In the genomic region with DNA sequence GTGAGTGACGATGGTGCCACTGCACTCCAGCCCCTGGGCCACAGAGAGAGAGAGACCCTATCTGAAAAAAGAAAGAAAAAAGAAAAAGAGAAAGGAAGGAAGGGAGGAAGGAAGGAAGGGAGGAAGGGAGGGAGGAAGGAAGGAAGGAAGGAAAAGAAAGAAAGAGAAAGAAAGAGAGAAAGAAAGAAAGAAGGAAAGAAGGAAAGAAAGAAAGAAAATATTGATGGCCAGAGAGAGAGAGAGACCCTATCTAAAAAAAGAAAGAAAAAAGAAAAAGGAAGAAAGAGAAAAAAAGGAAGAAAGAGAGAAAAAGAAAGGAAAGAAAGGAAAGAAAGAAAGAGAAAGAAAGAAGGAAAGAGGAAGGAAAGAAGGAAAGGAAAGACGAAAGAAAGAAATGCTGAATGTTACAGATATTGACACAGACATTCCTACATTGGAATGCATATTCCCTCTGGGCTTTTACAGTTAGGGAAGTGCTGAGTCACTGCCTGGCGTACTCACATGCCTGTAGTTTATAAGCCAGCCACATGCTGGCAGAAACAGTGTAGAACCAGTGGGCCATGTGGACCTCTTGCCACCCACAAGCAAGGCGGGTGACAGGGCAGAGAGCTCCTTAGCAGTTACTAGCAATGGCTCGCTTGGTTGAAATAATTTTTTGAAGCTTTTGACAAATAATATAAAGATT, we compare ENCODE assay signal across 8 cellular contexts. TPM values are rescaled to one million over a fixed set of nuclear protein-coding genes. Genes with fewer than 3 reads are reported as not detected.
DNase-seq lines count a peak whose midpoint lies in the region; ATAC-seq and TF ChIP-seq lines count a peak whose summit lies in the region.

No MANE protein-coding gene starts in this region.

- H3K4me2 ChIP-seq in mesenchymal stem cell (ENCODE audit: low read length, poor library complexity, severe bottlenecking), result no peak overlapping the region

- no peak overlapping the region for H2BK15ac ChIP-seq in mesenchymal stem cell (ENCODE audit: low read depth, poor library complexity, severe bottlenecking)

- no peaks in the 10 kb centered on the region for H3K36me3 ChIP-seq in mesenchymal stem cell (ENCODE audit: control insufficient read depth in 1 of 2, insufficient read depth in 2 of 2, low read depth in 1 of 2, low read length in 2 of 2)

- no peaks in the 10 kb centered on the region for H3K79me1 ChIP-seq in mesenchymal stem cell (replicated peaks; ENCODE audit: low read length, poor library complexity, severe bottlenecking)

- WGBS in mesenchymal stem cell, result 28% methylated on average over 5 of the region's 5 CpGs

- no peak for ATAC-seq in HG03280 (IDR thresholded peaks at IDR 0.05; ENCODE audit: unreplicated experiment)

- peaks cover 13% of the 10 kb centered on the region for H3K9me3 ChIP-seq in mesenchymal stem cell (ENCODE audit: control insufficient read depth, low read length)

- peak overlapping the region; percentile 55 to 92 for H3K18ac ChIP-seq in mesenchymal stem cell (ENCODE audit: low read depth in 1 of 2, low read length in 2 of 2)

- peak overlapping the region; percentile 68 for H4K91ac ChIP-seq in mesenchymal stem cell (ENCODE audit: low read length)

- peak overlapping the region; percentile 87 for H2BK120ac ChIP-seq in mesenchymal stem cell (ENCODE audit: low read depth, low read length)

- no peak overlapping the region for H3K14ac ChIP-seq in mesenchymal stem cell (ENCODE audit: low read length in 2 of 2)

- H2BK5ac ChIP-seq in mesenchymal stem cell (ENCODE audit: low read depth, low read length, poor library complexity, severe bottlenecking), result peak overlapping the region; percentile 31

- peak overlapping the region; percentile 82 for H4K8ac ChIP-seq in mesenchymal stem cell (ENCODE audit: low read length)

- H3K27me3 ChIP-seq in mesenchymal stem cell (ENCODE audit: control insufficient read depth in 1 of 2, insufficient read depth in 1 of 2, low read length in 2 of 2), result no peaks in the 10 kb centered on the region

- H3K4ac ChIP-seq in mesenchymal stem cell (ENCODE audit: low read depth in 1 of 2, low read length in 2 of 2), result peak overlapping the region in 1 of 2 experiments; percentile 80

- no peak overlapping the region for H3K4me3 ChIP-seq in coronary artery
- peak overlapping the region in 1 of 2 experiments; percentile 41 for H3K4me3 ChIP-seq in mesenchymal stem cell (ENCODE audit: insufficient read depth in 1 of 2, low read depth in 1 of 2, low read length in 2 of 2)

- H2AK5ac ChIP-seq in mesenchymal stem cell (ENCODE audit: low read length, severe bottlenecking), result peak overlapping the region; percentile 31

- H2AFZ ChIP-seq in mesenchymal stem cell (ENCODE audit: low read depth, low read length), result no peak overlapping the region

- peak; percentile 20 to 30 for DNase-seq in AML-193 (lab: John Stamatoyannopoulos, UW)
- DNase-seq in LoVo (ENCODE audit: low spot score), result peak; percentile 90
- DNase-seq in coronary artery (ENCODE audit: low spot score), result peak; percentile 77
- DNase-seq in mesenchymal stem cell, result peak; percentile 92
- DNase-seq in NCI-H345 (lab: John Stamatoyannopoulos, UW), result no peak
- DNase-seq in NCI-H345 treated with DMSO at 0.1 percent for 48 hours (lab: John Stamatoyannopoulos, UW; ENCODE audit: unreplicated experiment), result no peak
- no peak for DNase-seq in NOMO-1 treated with DMSO at 0.1 percent for 48 hours (lab: John Stamatoyannopoulos, UW; ENCODE audit: unreplicated experiment)

- no peak overlapping the region for H3K23ac ChIP-seq in mesenchymal stem cell (ENCODE audit: low read length in 2 of 2)

- no peak for TF ChIP-seq CTCF in coronary artery (IDR thresholded peaks at IDR 0.05)

- peaks cover 7% of the 10 kb centered on the region for H3K4me1 ChIP-seq in mesenchymal stem cell (ENCODE audit: control insufficient read depth, insufficient read depth, low read depth, low read length)

- H2BK12ac ChIP-seq in mesenchymal stem cell (ENCODE audit: low read length in 2 of 2), result peak overlapping the region; percentile 78 to 84

- H3K27ac ChIP-seq in coronary artery (peak overlapping the region; percentile 18 to 55), mesenchymal stem cell (ENCODE audit: low read length, poor library complexity, severe bottlenecking) (peak overlapping the region; percentile 84)

- H3K9ac ChIP-seq in mesenchymal stem cell (ENCODE audit: low read length), result peak overlapping the region; percentile 71

RNA-seq across cellular contexts. Expression of a gene that starts 34.6 kb away (rescaled TPM):
- polyA plus RNA-seq in mesenchymal stem cell (2013, experiment 1 of 2), result 8.0 TPM
- 8.9 TPM for polyA plus RNA-seq in mesenchymal stem cell (2013, experiment 2 of 2)

Comparison
In these comparisons a context has a peak if more than half of its experiments do, and no peak if none do; other contexts are left out.
1. DNase-seq: peak in AML-193 (2 of 2), LoVo (single experiment), coronary artery (single experiment) and mesenchymal stem cell (single experiment); none in NCI-H345 (single experiment), NCI-H345 treated with DMSO at 0.1 percent for 48 hours (single experiment) and NOMO-1 treated with DMSO at 0.1 percent for 48 hours (single experiment).